In genomic region chr17:27453466-27453865, GRCh38 we compare ENCODE assay signal across 23 cellular contexts. TPM values are rescaled to one million over a fixed set of nuclear protein-coding genes. Genes with fewer than 3 reads are reported as not detected.
DNase-seq lines count a peak whose midpoint lies in the region; ATAC-seq and TF ChIP-seq lines count a peak whose summit lies in the region.
"Had no signal": no experiment of that assay in that cellular context is flagged by ENCODE, and none has a peak within 500 bp of the region (broad histone marks: within the 10 kb centered on the region; RNA-seq: fewer than 3 reads in every experiment).

No MANE protein-coding gene starts in this region.

- H3K27me3 ChIP-seq in SJCRH30: peaks cover 6% of the 10 kb centered on the region; the same call in 1 of the 2 replicates

- TF ChIP-seq CTCF in fibroblast of villous mesenchyme (IDR thresholded peaks at IDR 0.05; ENCODE audit: insufficient read depth, low read depth, low read length): no peak
- no peak for TF ChIP-seq CTCF in GM10266 (IDR thresholded peaks at IDR 0.05; ENCODE audit: control insufficient read depth, insufficient read depth, low read depth, missing control alignments)

- H3K9me3 Mint-ChIP-seq in activated T-cell treated with anti-CD3 and anti-CD28 coated beads, Interleukin-2, amount 50 U/mL, for 24 hours: no peaks in the 10 kb centered on the region
- H3K9me3 Mint-ChIP-seq in stimulated activated memory B cell treated with anti-CD40 and anti-IgM and Interleukin-4, amounts not matched to agents 10 μg/mL and 1 μg/mL and 100 μg/mL, for 72 hours: no peaks in the 10 kb centered on the region
- H3K9me3 Mint-ChIP-seq: activated naive CD8-positive, alpha-beta T cell treated with anti-CD3 and anti-CD28 coated beads, Interleukin-2, amount 10 ng/mL, durations not matched to agents 7 days and 5 days; naive thymus-derived CD4-positive, alpha-beta T cell; stimulated activated naive CD8-positive, alpha-beta T cell treated with anti-CD3 and anti-CD28 coated beads, Interleukin-15, amount 100 ng/mL, for 72 hours had no signal

- H3K4me1 ChIP-seq in SJCRH30: peaks cover 23% of the 10 kb centered on the region

- no peak for DNase-seq in activated T-cell treated with anti-CD3 and anti-CD28 coated beads, Interleukin-2, amount 50 U/mL, for 24 hours
- DNase-seq in activated T-cell treated with anti-CD3 and anti-CD28 coated beads, Interleukin-2, amount 50 U/mL, for 48 hours: no peak
- DNase-seq in SJCRH30 (peak; percentile 47 to 53), fibroblast of villous mesenchyme (ENCODE audit: low read depth) (peak; percentile 34), GM10266 (ENCODE audit: extremely low spot score) (no peak)
- DNase-seq in stimulated activated CD4-positive, alpha-beta T cell treated with anti-CD3 and anti-CD28 coated beads, Interleukin-2, amount 100 ng/mL, for 24 hours: no peak
- DNase-seq: activated CD4-positive, alpha-beta T cell treated with anti-CD3 and anti-CD28 coated beads for 4 hours; activated CD8-positive, alpha-beta memory T cell treated with anti-CD3 and anti-CD28 coated beads for 24 hours; activated gamma-delta T cell; activated naive CD8-positive, alpha-beta T cell treated with anti-CD3 and anti-CD28 coated beads, Interleukin-2, amount 10 ng/mL, durations not matched to agents 7 days and 5 days; DMS79; Karpas-422; left ventricle myocardium inferior; naive thymus-derived CD4-positive, alpha-beta T cell; NCI-H187; nucleus accumbens; RPMI8226; stimulated activated naive CD8-positive, alpha-beta T cell treated with anti-CD3 and anti-CD28 coated beads, Interleukin-15, amount 100 ng/mL, for 72 hours had no signal

- no peak overlapping the region for H3K27ac ChIP-seq in SJCRH30
- H3K27ac ChIP-seq: A549, left ventricle myocardium inferior, VCaP had no signal

- H3K27me3 Mint-ChIP-seq in activated T-cell treated with anti-CD3 and anti-CD28 coated beads, Interleukin-2, amount 50 U/mL, for 24 hours: no peaks in the 10 kb centered on the region
- H3K27me3 Mint-ChIP-seq in stimulated activated memory B cell treated with anti-CD40 and anti-IgM and Interleukin-4, amounts not matched to agents 10 μg/mL and 1 μg/mL and 100 μg/mL, for 72 hours: no peaks in the 10 kb centered on the region
- H3K27me3 Mint-ChIP-seq: B cell had no signal

- peak overlapping the region; percentile 4 for H3K27ac Mint-ChIP-seq in activated T-cell treated with anti-CD3 and anti-CD28 coated beads, Interleukin-2, amount 50 U/mL, for 24 hours
- H3K27ac Mint-ChIP-seq in stimulated activated memory B cell treated with anti-CD40 and anti-IgM and Interleukin-4, amounts not matched to agents 10 μg/mL and 1 μg/mL and 100 μg/mL, for 72 hours: no peak overlapping the region
- H3K27ac Mint-ChIP-seq: activated naive CD8-positive, alpha-beta T cell treated with anti-CD3 and anti-CD28 coated beads, Interleukin-2, amount 10 ng/mL, durations not matched to agents 7 days and 5 days; B cell; stimulated activated naive CD8-positive, alpha-beta T cell treated with anti-CD3 and anti-CD28 coated beads, Interleukin-15, amount 100 ng/mL, for 72 hours had no signal

- peaks cover 31% of the 10 kb centered on the region for H3K4me1 Mint-ChIP-seq in activated T-cell treated with anti-CD3 and anti-CD28 coated beads, Interleukin-2, amount 50 U/mL, for 24 hours (ENCODE audit: low read depth)
- peaks cover 20% of the 10 kb centered on the region for H3K4me1 Mint-ChIP-seq in stimulated activated memory B cell treated with anti-CD40 and anti-IgM and Interleukin-4, amounts not matched to agents 10 μg/mL and 1 μg/mL and 100 μg/mL, for 72 hours

- no peak for ATAC-seq in GM18498 (IDR thresholded peaks at IDR 0.05; ENCODE audit: unreplicated experiment)
- no peak for ATAC-seq in stimulated activated memory B cell treated with anti-CD40 and anti-IgM and Interleukin-4, amounts not matched to agents 10 μg/mL and 1 μg/mL and 100 μg/mL, for 72 hours
- ATAC-seq: A549; naive thymus-derived CD4-positive, alpha-beta T cell had no signal

- H3K4me3 ChIP-seq in SJCRH30 (no peak overlapping the region), fibroblast of villous mesenchyme (ENCODE audit: low read depth, low read length) (no peak overlapping the region)
- H3K4me3 ChIP-seq: A549, left ventricle myocardium inferior had no signal

- H3K36me3 Mint-ChIP-seq in activated T-cell treated with anti-CD3 and anti-CD28 coated beads, Interleukin-2, amount 50 U/mL, for 24 hours (ENCODE audit: low read depth): peaks cover 12% of the 10 kb centered on the region
- no peaks in the 10 kb centered on the region for H3K36me3 Mint-ChIP-seq in stimulated activated memory B cell treated with anti-CD40 and anti-IgM and Interleukin-4, amounts not matched to agents 10 μg/mL and 1 μg/mL and 100 μg/mL, for 72 hours
- H3K36me3 Mint-ChIP-seq: activated naive CD8-positive, alpha-beta T cell treated with anti-CD3 and anti-CD28 coated beads, Interleukin-2, amount 10 ng/mL, durations not matched to agents 7 days and 5 days; naive thymus-derived CD4-positive, alpha-beta T cell had no signal

- no peaks in the 10 kb centered on the region for H3K36me3 ChIP-seq in SJCRH30
- H3K36me3 ChIP-seq: left ventricle myocardium inferior had no signal

- no peak overlapping the region for H3K4me3 Mint-ChIP-seq in activated T-cell treated with anti-CD3 and anti-CD28 coated beads, Interleukin-2, amount 50 U/mL, for 24 hours
- H3K4me3 Mint-ChIP-seq in stimulated activated memory B cell treated with anti-CD40 and anti-IgM and Interleukin-4, amounts not matched to agents 10 μg/mL and 1 μg/mL and 100 μg/mL, for 72 hours: no peak overlapping the region
- H3K4me3 Mint-ChIP-seq: activated naive CD8-positive, alpha-beta T cell treated with anti-CD3 and anti-CD28 coated beads, Interleukin-2, amount 10 ng/mL, durations not matched to agents 7 days and 5 days; B cell; naive thymus-derived CD4-positive, alpha-beta T cell had no signal

- H3K9me3 ChIP-seq in SJCRH30 (replicated peaks): no peaks in the 10 kb centered on the region
- H3K9me3 ChIP-seq: A549, left ventricle myocardium inferior had no signal

RNA-seq across cellular contexts. Expression of gene KSR1, which starts 2.8 kb away (rescaled TPM):
- total RNA-seq in SJCRH30 (2014; rRNA removed; shearing (Covaris generic)): 35.9 and 37.6 TPM in 2 replicates
- 15.5 and 34.1 TPM in 2 replicates for total RNA-seq in fibroblast of villous mesenchyme

Comparison
In these comparisons a context has a peak if more than half of its experiments do, and no peak if none do; other contexts are left out.
1. DNase-seq: peak in SJCRH30 (2 of 2) and fibroblast of villous mesenchyme (single experiment); none in activated T-cell treated with anti-CD3 and anti-CD28 coated beads, Interleukin-2, amount 50 U/mL, for 24 hours (single experiment), activated T-cell treated with anti-CD3 and anti-CD28 coated beads, Interleukin-2, amount 50 U/mL, for 48 hours (0 of 2), GM10266 (single experiment) and stimulated activated CD4-positive, alpha-beta T cell treated with anti-CD3 and anti-CD28 coated beads, Interleukin-2, amount 100 ng/mL, for 24 hours (0 of 2).